22 cellular contexts compared by ENCODE assay signal in genomic region chr18:47969851-47970250, GRCh38. TPM values are rescaled to one million over a fixed set of nuclear protein-coding genes. Genes with fewer than 3 reads are reported as not detected.
DNase-seq lines count a peak whose midpoint lies in the region; ATAC-seq, FAIRE-seq and TF ChIP-seq lines count a peak whose summit lies in the region.
"Had no signal": no experiment of that assay in that cellular context is flagged by ENCODE, and none has a peak within 500 bp of the region (broad histone marks: within the 10 kb centered on the region; RNA-seq: fewer than 3 reads in every experiment).

No MANE protein-coding gene starts in this region.

- no peak for FAIRE-seq in urothelium cell line (lab: Jason Lieb, UNC)
- FAIRE-seq: A204.1, frontal cortex, GM19239 had no signal

- intact Hi-C loops in left colon (cut with DNase I, micrococcal nuclease), result no loop called here

- no peak overlapping the region for H3K4me3 ChIP-seq in fibroblast of mammary gland (ENCODE audit: control insufficient read depth, low read depth, low read length)
- H3K4me3 ChIP-seq: lung had no signal

- ATAC-seq in GM21423 (IDR thresholded peaks at IDR 0.05; ENCODE audit: unreplicated experiment) (no peak), left colon (no peak)
- ATAC-seq: activated T-cell treated with anti-CD3 and anti-CD28 coated beads, Interleukin-2, amount 50 U/mL, for 4 hours had no signal

- no peak for TF ChIP-seq CTCF in fibroblast of mammary gland (conservative IDR thresholded peaks at IDR 0.05; ENCODE audit: control insufficient read depth, insufficient read depth, low read depth, low read length)

- DNase-seq in activated CD8-positive, alpha-beta memory T cell treated with anti-CD3 and anti-CD28 coated beads for 24 hours, result peak; percentile 17
- no peak for DNase-seq in activated CD8-positive, alpha-beta memory T cell treated with anti-CD3 and anti-CD28 coated beads, Interleukin-2, amount 50 U/mL, for 48 hours
- DNase-seq in SKM-1 (lab: John Stamatoyannopoulos, UW; ENCODE audit: unreplicated experiment) (peak; percentile 49), fibroblast of mammary gland (ENCODE audit: low read depth) (peak; percentile 12), urothelium cell line (ENCODE audit: low spot score) (peak; percentile 23), KBM-7 (no peak), left colon (no peak)
- DNase-seq: activated CD4-positive, alpha-beta T cell treated with anti-CD3 and anti-CD28 coated beads, Interleukin-2, amount 50 U/mL, for 48 hours; activated naive CD8-positive, alpha-beta T cell treated with anti-CD3 and anti-CD28 coated beads for 36 hours; activated T-cell treated with anti-CD3 and anti-CD28 coated beads, Interleukin-2, amount 50 U/mL, for 4 hours; CD4-positive, alpha-beta memory T cell; DMS79; natural killer cell; NCI-H187; OCI-M1; stimulated activated CD4-positive, alpha-beta T cell treated with anti-CD3 and anti-CD28 coated beads, Interleukin-12 subunit alpha, Interleukin-12 subunit beta, amount 100 ng/mL, for 4 hours; stimulated activated naive CD4-positive, alpha-beta T cell had no signal

- in situ Hi-C loops in KBM-7 (cut with MboI; ENCODE audit: low pct_unique_long_range_greater_than_20kb, low sequenced_read_pairs), result no loop called here

RNA-seq across cellular contexts. Expression of gene SMAD2, which starts 39.4 kb away (rescaled TPM):
- total RNA-seq in left colon, result 100 to 1,000 TPM; 118 to 123 TPM

Comparison
In these comparisons a context has a peak if more than half of its experiments do, and no peak if none do; other contexts are left out.
1. DNase-seq: peak in activated CD8-positive, alpha-beta memory T cell treated with anti-CD3 and anti-CD28 coated beads for 24 hours (single experiment), SKM-1 (single experiment), fibroblast of mammary gland (single experiment) and urothelium cell line (single experiment); none in activated CD8-positive, alpha-beta memory T cell treated with anti-CD3 and anti-CD28 coated beads, Interleukin-2, amount 50 U/mL, for 48 hours (single experiment), KBM-7 (single experiment) and left colon (0 of 2).